In genomic region chr17:79728908-79729471, GRCh38 we compare ENCODE assay signal across 11 cellular contexts. TPM values are rescaled to one million over a fixed set of nuclear protein-coding genes. Genes with fewer than 3 reads are reported as not detected.
DNase-seq lines count a peak whose midpoint lies in the region; ATAC-seq, FAIRE-seq and TF ChIP-seq lines count a peak whose summit lies in the region.
"Had no signal": no experiment of that assay in that cellular context is flagged by ENCODE, and none has a peak within 500 bp of the region (broad histone marks: within the 10 kb centered on the region; RNA-seq: fewer than 3 reads in every experiment).

No MANE protein-coding gene starts in this region.

- H3K79me2 ChIP-seq in KMS-11 (ENCODE audit: insufficient read depth, low read depth) (no peaks in the 10 kb centered on the region), H1 (ENCODE audit: control insufficient read depth in 1 of 2, insufficient read depth in 2 of 2, low read length in 2 of 2) (no peaks in the 10 kb centered on the region), neural progenitor cell (ENCODE audit: low read depth) (no peaks in the 10 kb centered on the region)

- H3K27me3 Mint-ChIP-seq in neural progenitor cell (ENCODE audit: insufficient read depth, low read depth) = peaks cover 5% of the 10 kb centered on the region

- H3K23me2 ChIP-seq in H1 (ENCODE audit: low read depth, low read length) = no peaks in the 10 kb centered on the region

- peak overlapping the region; percentile 95 for H3K27ac Mint-ChIP-seq in neural progenitor cell

- no peaks in the 10 kb centered on the region for H3F3A ChIP-seq in neural progenitor cell (ENCODE audit: low read depth)

- TF ChIP-seq CTCF in KMS-11 (conservative IDR thresholded peaks at IDR 0.05; ENCODE audit: low read depth, low read length) = no peak
- TF ChIP-seq CTCF in H1 (IDR thresholded peaks at IDR 0.05; ENCODE audit: control extremely low read depth in 1 of 3, insufficient read depth in 1 of 3, low read depth in 1 of 3, low read length in 3 of 3) = no peak
- TF ChIP-seq CTCF in neural progenitor cell (IDR thresholded peaks at IDR 0.05) = no peak

- no peaks in the 10 kb centered on the region for H3K9me3 ChIP-seq in BLaER1 treated with 17β-estradiol and CSF1 and Interleukin-3, amounts not matched to agents 10 nM and 100 nM (replicated peaks in 1 of 11)
- H3K9me3 ChIP-seq in H1 (ENCODE audit: insufficient read depth in 2 of 2, low read depth in 1 of 2, low read length in 1 of 2) (no peaks in the 10 kb centered on the region), neural progenitor cell (ENCODE audit: low read depth) (no peaks in the 10 kb centered on the region)

- H4K8ac ChIP-seq in H1 (ENCODE audit: extremely low read depth, insufficient read depth, low read length) = peak overlapping the region; percentile 81; the same call in 1 of the 2 replicates

- TF ChIP-seq EP300 in H1 (IDR thresholded peaks at IDR 0.05; ENCODE audit: borderline replicate concordance in 1 of 2, low read depth in 2 of 2, low read length in 2 of 2) = no peak

- no peak for TF ChIP-seq RAD21 in H1 (IDR thresholded peaks at IDR 0.05 in 1 of 2, conservative IDR thresholded peaks at IDR 0.05 in 1 of 2; ENCODE audit: low read depth in 2 of 2, low read length in 2 of 2)

- no peaks in the 10 kb centered on the region for H3K36me3 Mint-ChIP-seq in neural progenitor cell

- no peak overlapping the region for H3K4ac ChIP-seq in H1 (replicated peaks; ENCODE audit: insufficient read length, low read depth, low read length)

- peak overlapping the region; percentile 71; the same call in 1 of the 2 replicates for H2BK5ac ChIP-seq in H1 (ENCODE audit: low read depth, low read length)

- no peaks in the 10 kb centered on the region for H3K27me3 ChIP-seq in BLaER1 treated with 17β-estradiol and CSF1 and Interleukin-3, amounts not matched to agents 10 nM and 100 nM
- H3K27me3 ChIP-seq in KMS-11 (ENCODE audit: insufficient read depth, low read depth) (peaks cover 21% of the 10 kb centered on the region; the same call in 1 of the 2 replicates), H1 (replicated peaks in 1 of 4; ENCODE audit: control insufficient read depth in 3 of 4, extremely low read depth in 1 of 4, insufficient read depth in 3 of 4, low read length in 3 of 4) (no peaks in the 10 kb centered on the region), neural progenitor cell (no peaks in the 10 kb centered on the region)

- H2BK120ac ChIP-seq in H1 (replicated peaks; ENCODE audit: low read depth, low read length) = no peak overlapping the region

- no peaks in the 10 kb centered on the region for H3K79me1 ChIP-seq in H1 (ENCODE audit: low read depth, low read length)

- no peak overlapping the region; the same call in 1 of the 2 replicates for H2BK20ac ChIP-seq in H1 (ENCODE audit: low read length)

- POLR2A ChIA-PET in H1 (lab: Charles Lee; ENCODE audit: partially characterized antibody) = interaction anchor here (1.1 to 1.4 kb wide), 2 partner anchors 50 to 202 kb away, joined by 3 read pairs; no protein-coding TSS in a partner anchor

- no peak overlapping the region for H4K91ac ChIP-seq in H1 (replicated peaks; ENCODE audit: insufficient read length, low read length)

- peak overlapping the region in 1 of 11 experiments; percentile 65; a peak in 1 of 22 replicates for H3K9ac ChIP-seq in BLaER1 treated with 17β-estradiol and CSF1 and Interleukin-3, amounts not matched to agents 10 nM and 100 nM
- H3K9ac ChIP-seq in KMS-11 = no peak overlapping the region
- no peak overlapping the region for H3K9ac ChIP-seq in H1 (replicated peaks in 1 of 4; ENCODE audit: extremely low read depth in 1 of 4, low read depth in 3 of 4, low read length in 3 of 4)
- no peak overlapping the region for H3K9ac ChIP-seq in neural progenitor cell

- H3K4me3 Mint-ChIP-seq in neural progenitor cell = no peak overlapping the region

- no peaks in the 10 kb centered on the region for H4K20me1 ChIP-seq in BLaER1 treated with 17β-estradiol and CSF1 and Interleukin-3, amounts not matched to agents 10 nM and 100 nM
- H4K20me1 ChIP-seq in KMS-11 (ENCODE audit: insufficient read depth) = no peaks in the 10 kb centered on the region
- no peaks in the 10 kb centered on the region for H4K20me1 ChIP-seq in H1 (replicated peaks in 1 of 2; ENCODE audit: control insufficient read depth in 1 of 2, insufficient read depth in 2 of 2, low read length in 2 of 2)
- H4K20me1 ChIP-seq in neural progenitor cell (ENCODE audit: low read depth) = no peaks in the 10 kb centered on the region

- H3K4me3 ChIP-seq in BLaER1 treated with 17β-estradiol and CSF1 and Interleukin-3, amounts not matched to agents 10 nM and 100 nM = no peak overlapping the region
- no peak overlapping the region for H3K4me3 ChIP-seq in KMS-11 (IDR thresholded peaks at IDR 0.05; ENCODE audit: insufficient read depth, low read depth, low read length)
- no peak overlapping the region for H3K4me3 ChIP-seq in H1 (ENCODE audit: extremely low read depth in 1 of 4, insufficient read depth in 2 of 4, low read depth in 3 of 4, low read length in 4 of 4)
- H3K4me3 ChIP-seq in neural progenitor cell = no peak overlapping the region

- peak overlapping the region; percentile 40 for H4K5ac ChIP-seq in H1 (ENCODE audit: insufficient read length, low read depth, low read length)

- no peaks in the 10 kb centered on the region for H3K9me3 Mint-ChIP-seq in neural progenitor cell
- H3K9me3 Mint-ChIP-seq: HFFc6; T-helper 2 cell treated with Interferon-gamma antibody and Interleukin-4, amounts not matched to agents 5 μg/mL and 100 μg/mL, for 36 hours had no signal

- H3K23ac ChIP-seq in H1 (ENCODE audit: insufficient read length) = no peak overlapping the region

- FAIRE-seq in H1 (lab: Jason Lieb, UNC) = no peak

- H2BK12ac ChIP-seq in H1 (ENCODE audit: low read depth, low read length) = 0 out of 2 replicates have a peak overlapping the region, but pooled peaks have one; percentile 39

- no peak for ATAC-seq in HG02759 (IDR thresholded peaks at IDR 0.05; ENCODE audit: unreplicated experiment)

- no peak overlapping the region for H2BK15ac ChIP-seq in H1 (ENCODE audit: low read length)

- CTCF ChIA-PET in H1 (lab: Charles Lee; ENCODE audit: partially characterized antibody) = interaction anchor here (0.8 to 2.6 kb wide), 4 partner anchors 8 to 116 kb away, joined by 3 to 14 read pairs (median 6); no protein-coding TSS in a partner anchor

- no peaks in the 10 kb centered on the region for H3K36me3 ChIP-seq in BLaER1 treated with 17β-estradiol and CSF1 and Interleukin-3, amounts not matched to agents 10 nM and 100 nM
- H3K36me3 ChIP-seq in KMS-11 (ENCODE audit: insufficient read depth) (no peaks in the 10 kb centered on the region), H1 (ENCODE audit: control insufficient read depth in 2 of 4, insufficient read depth in 4 of 4, low read length in 3 of 4) (no peaks in the 10 kb centered on the region), neural progenitor cell (no peaks in the 10 kb centered on the region)

- H3K27ac ChIP-seq in BLaER1 treated with 17β-estradiol and CSF1 and Interleukin-3, amounts not matched to agents 10 nM and 100 nM = peak overlapping the region in 3 of 11 experiments; percentile 60 to 82 (median 78); a peak in 8 of 22 replicates
- H3K27ac ChIP-seq in KMS-11 (no peak overlapping the region), H1 (ENCODE audit: low read depth, low read length) (no peak overlapping the region), neural progenitor cell (no peak overlapping the region)
- H3K27ac ChIP-seq: HL-60 had no signal

- WGBS in H1 (ENCODE audit: extremely low coverage in 1 of 2, insufficient coverage in 1 of 2, insufficient read length in 1 of 2, insufficient replicate concordance in 2 of 2, low coverage in 1 of 2, low lambda C conversion rate in 2 of 2, missing lambda C conversion rate in 1 of 2), 2 experiments = 86% methylated on average over 23 of the region's 26 CpGs; no CpG with 5 or more reads in 1 of the 2 experiments

- H3K4me1 ChIP-seq in BLaER1 treated with 17β-estradiol and CSF1 and Interleukin-3, amounts not matched to agents 10 nM and 100 nM = peaks cover 23 to 59% (median 56%) of the 10 kb centered on the region in 10 experiments
- H3K4me1 ChIP-seq in KMS-11 (ENCODE audit: low read depth, poor library complexity, severe bottlenecking) = peaks cover 9% of the 10 kb centered on the region
- peaks cover 0 to 6% (median 0%) of the 10 kb centered on the region in 4 experiments; a peak in 2 of 7 replicates for H3K4me1 ChIP-seq in H1 (replicated peaks in 1 of 4; ENCODE audit: control insufficient read depth in 3 of 4, insufficient read depth in 4 of 4, low read length in 3 of 4)
- no peaks in the 10 kb centered on the region for H3K4me1 ChIP-seq in neural progenitor cell

- peak overlapping the region; percentile 57 to 91 (median 72); a peak in 18 of 22 replicates for H3K4me2 ChIP-seq in BLaER1 treated with 17β-estradiol and CSF1 and Interleukin-3, amounts not matched to agents 10 nM and 100 nM
- H3K4me2 ChIP-seq in KMS-11 = peak overlapping the region; percentile 33; the same call in 1 of the 2 replicates
- H3K4me2 ChIP-seq in H1 (ENCODE audit: insufficient read depth in 1 of 2, low read depth in 2 of 2, low read length in 2 of 2) = no peak overlapping the region
- no peak overlapping the region for H3K4me2 ChIP-seq in neural progenitor cell

- peaks cover 13% of the 10 kb centered on the region for H3K4me1 Mint-ChIP-seq in neural progenitor cell

- DNase-seq in H1 (ENCODE audit: low read depth in 1 of 2, low spot score in 2 of 2) = no peak
- no peak for DNase-seq in neural progenitor cell (ENCODE audit: low spot score)
- DNase-seq in OCI-M1 (lab: John Stamatoyannopoulos, UW) = no peak
- DNase-seq in NCI-H2227 treated with DMSO at 0.1 percent for 48 hours (lab: John Stamatoyannopoulos, UW) = no peak
- no peak for DNase-seq in C1 segment of cervical spinal cord (lab: John Stamatoyannopoulos, UW)

- no peak overlapping the region for H2AK5ac ChIP-seq in H1 (ENCODE audit: low read depth, low read length)

- H3K18ac ChIP-seq in H1 (ENCODE audit: extremely low read depth, low read length) = peak overlapping the region; percentile 92

- H2AFZ ChIP-seq in KMS-11 (ENCODE audit: low read depth) (peak overlapping the region; percentile 91), H1 (ENCODE audit: low read length) (peak overlapping the region; percentile 98), neural progenitor cell (replicated peaks) (peak overlapping the region; percentile 97)

- no peak for TF ChIP-seq POLR2A in H1 (IDR thresholded peaks at IDR 0.05; ENCODE audit: control extremely low read depth in 1 of 2, low read depth in 2 of 2, low read length in 2 of 2)

- H3K14ac ChIP-seq in H1 (ENCODE audit: insufficient read length) = no peak overlapping the region

- H3K56ac ChIP-seq in H1 (replicated peaks; ENCODE audit: insufficient read length, low read depth, low read length) = no peak overlapping the region

RNA-seq across cellular contexts. Expression of gene ENPP7, which starts 1.8 kb away (rescaled TPM):
- not detected in 2 replicates for total RNA-seq in H1 (2021; fragmentation: NEBNext Ultra II Directional; extraction: Animal tissue kit (Norgen Biotek cat#: 25700))
- not detected in 2 replicates for polyA plus RNA-seq in H1 (2011; rRNA removed)
- not detected for polyA plus RNA-seq in H1 (2011; cell fraction: cytosol; rRNA removed)
- not detected for polyA plus RNA-seq in H1 (2011; cell fraction: nucleus; rRNA removed)
- not detected in 4 replicates for polyA plus RNA-seq in H1 (2012, experiment 1 of 2)
- polyA plus RNA-seq in H1 (2012, experiment 2 of 2) = not detected
- polyA plus RNA-seq in H1 (2013, experiment 1 of 2) = not detected
- polyA plus RNA-seq in H1 (2013, experiment 2 of 2) = not detected
- polyA minus RNA-seq in H1 (2011; rRNA and poly(A)+ RNA removed) = not detected in 2 replicates
- polyA minus RNA-seq in H1 (2011; cell fraction: cytosol; rRNA and poly(A)+ RNA removed) = not detected
- not detected for polyA minus RNA-seq in H1 (2011; cell fraction: nucleus; rRNA and poly(A)+ RNA removed)
- not detected in 2 replicates for total RNA-seq in neural progenitor cell (ENCODE audit: low replicate concordance)
- total RNA-seq: HFFc6 had no signal

RNA-seq across cellular contexts. Expression of gene CBX2, which starts 49.0 kb away (rescaled TPM):
- total RNA-seq in H1 (2021; fragmentation: NEBNext Ultra II Directional; extraction: Animal tissue kit (Norgen Biotek cat#: 25700)) = 83.9 and 85.9 TPM in 2 replicates
- polyA plus RNA-seq in H1 (2011; rRNA removed) = 64.3 and 86.5 TPM in 2 replicates
- 76.8 TPM for polyA plus RNA-seq in H1 (2011; cell fraction: cytosol; rRNA removed)
- polyA plus RNA-seq in H1 (2011; cell fraction: nucleus; rRNA removed) = 109 TPM
- polyA plus RNA-seq in H1 (2012, experiment 1 of 2) = 48.6 to 73.4 TPM (median 65.8 TPM) in 4 replicates
- 53.8 TPM for polyA plus RNA-seq in H1 (2012, experiment 2 of 2)
- polyA plus RNA-seq in H1 (2013, experiment 1 of 2) = 40.5 TPM
- polyA plus RNA-seq in H1 (2013, experiment 2 of 2) = 39.5 TPM
- 45.5 and 56.4 TPM in 2 replicates for polyA minus RNA-seq in H1 (2011; rRNA and poly(A)+ RNA removed)
- polyA minus RNA-seq in H1 (2011; cell fraction: cytosol; rRNA and poly(A)+ RNA removed) = 70.0 TPM
- polyA minus RNA-seq in H1 (2011; cell fraction: nucleus; rRNA and poly(A)+ RNA removed) = 61.7 TPM
- 53.5 and 155 TPM in 2 replicates for total RNA-seq in neural progenitor cell (ENCODE audit: low replicate concordance)

Comparison
In these comparisons a context has a peak if more than half of its experiments do, and no peak if none do; other contexts are left out.
1. H3K4me2 ChIP-seq: peak in BLaER1 treated with 17β-estradiol and CSF1 and Interleukin-3, amounts not matched to agents 10 nM and 100 nM (11 of 11) and KMS-11 (single experiment); none in H1 (0 of 2) and neural progenitor cell (single experiment).
2. Peak in every context shown above with its lines, with median percentiles within 50 percentile points of each other: H2AFZ ChIP-seq.